In the genomic region with DNA sequence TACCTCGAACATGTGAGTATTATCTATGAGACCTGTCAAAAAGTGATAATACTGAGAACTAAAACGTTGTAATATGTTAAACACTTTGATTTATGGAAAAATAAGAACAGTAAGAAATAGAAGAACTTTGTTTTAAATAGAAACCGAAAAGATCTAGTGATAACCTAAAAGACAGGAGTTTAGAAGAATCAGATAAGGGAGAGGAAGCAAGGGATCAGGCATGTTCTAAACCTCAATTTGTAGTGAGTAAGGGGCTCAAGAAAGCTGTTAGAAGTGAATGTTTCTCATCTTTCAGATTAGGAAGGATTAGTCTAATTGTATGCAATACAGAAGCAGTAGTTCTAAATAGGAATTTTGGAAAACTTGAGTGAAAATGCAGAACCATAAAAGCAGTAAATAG, we compare ENCODE assay signal across 39 cellular contexts.
"Had no signal": no experiment of that assay in that cellular context is flagged by ENCODE, and none has a peak within 500 bp of the region (broad histone marks: within the 10 kb centered on the region; RNA-seq: fewer than 3 reads in every experiment).

No MANE protein-coding gene starts in this region.

- H3K27ac Mint-ChIP-seq: activated B cell treated with CpG ODN at 0.5 μM for 24 hours; activated CD4-positive, alpha-beta memory T cell treated with anti-CD3 and anti-CD28 coated beads for 36 hours; activated CD8-positive, alpha-beta memory T cell treated with anti-CD3 and anti-CD28 coated beads, Interleukin-2, amount 10 ng/mL, durations not matched to agents 7 days and 5 days; activated naive CD4-positive, alpha-beta T cell treated with anti-CD3 and anti-CD28 coated beads, Interleukin-2, amount 50 U/mL, for 72 hours; activated T-cell treated with anti-CD3 and anti-CD28 coated beads, Interleukin-2, amount 50 U/mL, for 72 hours; activated T-helper 17 cell treated with anti-CD3 and anti-CD28 coated beads, Interleukin-2, amount 50 U/mL, for 72 hours; T-helper 17 cell had no signal

- H3K4me3 Mint-ChIP-seq: activated B cell treated with CpG ODN at 0.5 μM for 24 hours; activated CD4-positive, alpha-beta memory T cell treated with anti-CD3 and anti-CD28 coated beads for 36 hours; activated CD8-positive, alpha-beta memory T cell treated with anti-CD3 and anti-CD28 coated beads, Interleukin-2, amount 10 ng/mL, durations not matched to agents 7 days and 5 days; activated T-cell treated with anti-CD3 and anti-CD28 coated beads, Interleukin-2, amount 50 U/mL, for 72 hours; activated T-helper 17 cell treated with anti-CD3 and anti-CD28 coated beads, Interleukin-2, amount 50 U/mL, for 72 hours; T-cell; T-helper 17 cell had no signal

- H3K36me3 Mint-ChIP-seq: activated naive CD4-positive, alpha-beta T cell treated with anti-CD3 and anti-CD28 coated beads, Interleukin-2, amount 50 U/mL, for 72 hours had no signal

- ATAC-seq: activated CD8-positive, alpha-beta memory T cell treated with anti-CD3 and anti-CD28 coated beads, Interleukin-2, amount 10 ng/mL, durations not matched to agents 7 days and 5 days; activated naive CD4-positive, alpha-beta T cell treated with anti-CD3 and anti-CD28 coated beads, Interleukin-2, amount 50 U/mL, for 72 hours; activated T-cell treated with anti-CD3 and anti-CD28 coated beads, Interleukin-2, amount 50 U/mL, for 72 hours; activated T-helper 17 cell treated with anti-CD3 and anti-CD28 coated beads, Interleukin-2, amount 50 U/mL, for 72 hours; body of pancreas; Right ventricle myocardium inferior; SK-N-SH treated with all-trans-retinoic acid at 6 μM for 48 hours; T-cell; T-helper 17 cell had no signal

- H2AFZ ChIP-seq: PC-9 had no signal

- H3K4me3 ChIP-seq: adrenal gland, body of pancreas, breast epithelium, PC-9 had no signal

- FAIRE-seq: astrocyte had no signal

- H3K9me3 Mint-ChIP-seq: activated B cell treated with CpG ODN at 0.5 μM for 24 hours; activated CD4-positive, alpha-beta memory T cell treated with anti-CD3 and anti-CD28 coated beads for 36 hours; activated naive CD4-positive, alpha-beta T cell treated with anti-CD3 and anti-CD28 coated beads, Interleukin-2, amount 50 U/mL, for 72 hours; activated T-cell treated with anti-CD3 and anti-CD28 coated beads, Interleukin-2, amount 50 U/mL, for 72 hours; activated T-helper 17 cell treated with anti-CD3 and anti-CD28 coated beads, Interleukin-2, amount 50 U/mL, for 72 hours; T-cell had no signal

- H3K4me1 Mint-ChIP-seq: activated B cell treated with CpG ODN at 0.5 μM for 24 hours; activated CD8-positive, alpha-beta memory T cell treated with anti-CD3 and anti-CD28 coated beads, Interleukin-2, amount 10 ng/mL, durations not matched to agents 7 days and 5 days; activated T-helper 17 cell treated with anti-CD3 and anti-CD28 coated beads, Interleukin-2, amount 50 U/mL, for 72 hours; T-cell had no signal

- DNase-seq: activated B cell treated with CpG ODN at 0.5 μM for 24 hours; activated CD4-positive, alpha-beta memory T cell treated with anti-CD3 and anti-CD28 coated beads for 36 hours; activated CD4-positive, alpha-beta T cell treated with anti-CD3 and anti-CD28 coated beads for 4 hours; activated CD4-positive, alpha-beta T cell treated with anti-CD3 and anti-CD28 coated beads, Interleukin-2, amount 50 U/mL, for 1 hour; activated CD4-positive, CD25-positive, alpha-beta regulatory T cell treated with anti-CD3 and anti-CD28 coated beads, Interleukin-2, amount 50 U/mL, for 72 hours; activated CD8-positive, alpha-beta memory T cell treated with anti-CD3 and anti-CD28 coated beads for 24 hours; activated CD8-positive, alpha-beta memory T cell treated with anti-CD3 and anti-CD28 coated beads, Interleukin-2, amount 10 ng/mL, durations not matched to agents 7 days and 5 days; activated CD8-positive, alpha-beta memory T cell treated with anti-CD3 and anti-CD28 coated beads, Interleukin-2, amount 50 U/mL, for 48 hours; activated effector memory CD4-positive, alpha-beta T cell treated with anti-CD3 and anti-CD28 coated beads, Interleukin-2, amount 50 U/mL, for 16 hours; activated naive CD4-positive, alpha-beta T cell; activated T-cell treated with anti-CD3 and anti-CD28 coated beads, Interleukin-2, amount 50 U/mL, for 1 hour; activated T-cell treated with anti-CD3 and anti-CD28 coated beads, Interleukin-2, amount 50 U/mL, for 72 hours; adrenal gland; body of pancreas; caudate nucleus; cerebellar nuclear complex; KG1; MM.1S; MV-4-11; NCI-H1092; NCI-H1436 treated with DMSO at 0.1 percent for 48 hours; NCI-H1694 treated with DMSO at 0.1 percent for 48 hours; NCI-H2029; NCI-H345; NCI-H524 treated with DMSO at 0.1 percent for 48 hours; NCI-H748 treated with DMSO at 0.1 percent for 48 hours; NK-92 treated with Interleukin-12 subunit alpha and Interleukin-12 subunit beta, amount 100 ng/mL, for 24 hours; PC-9; SIG-M5; T-cell; T-helper 17 cell had no signal

- H3K36me3 ChIP-seq: adrenal gland, breast epithelium had no signal

- H3K27ac ChIP-seq: adrenal gland, body of pancreas, breast epithelium, PC-9, RWPE1, VCaP had no signal

- H3K9me3 ChIP-seq: adrenal gland, body of pancreas, breast epithelium had no signal

- H3K4me1 ChIP-seq: body of pancreas, breast epithelium had no signal

- H3K27me3 ChIP-seq: adrenal gland, body of pancreas, breast epithelium had no signal

- H3K27me3 Mint-ChIP-seq: activated B cell treated with CpG ODN at 0.5 μM for 24 hours; activated CD4-positive, alpha-beta memory T cell treated with anti-CD3 and anti-CD28 coated beads for 36 hours; activated CD8-positive, alpha-beta memory T cell treated with anti-CD3 and anti-CD28 coated beads, Interleukin-2, amount 10 ng/mL, durations not matched to agents 7 days and 5 days; activated T-helper 17 cell treated with anti-CD3 and anti-CD28 coated beads, Interleukin-2, amount 50 U/mL, for 72 hours; T-cell; T-helper 17 cell had no signal

- H3K4me2 ChIP-seq: PC-9 had no signal
